Comparison of ENCODE assay signal across 12 cellular contexts in the genomic region with DNA sequence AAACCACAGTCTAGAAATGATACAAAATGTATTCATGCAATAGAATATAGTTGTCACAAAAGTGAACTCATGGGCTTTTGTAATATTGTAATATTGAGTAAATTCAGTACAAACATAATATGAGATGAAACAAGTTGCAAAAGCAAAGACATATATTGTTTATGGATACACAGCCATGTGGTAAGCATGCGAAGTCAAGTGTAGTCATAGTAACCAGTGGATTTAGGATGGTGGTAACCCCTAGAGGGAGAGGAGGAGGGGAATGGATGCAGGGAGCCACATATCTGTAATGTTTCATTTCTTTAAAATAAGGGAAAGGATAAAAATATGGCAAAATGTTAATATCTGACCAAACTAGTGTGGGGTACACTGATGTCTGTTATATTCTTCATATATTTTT. TPM values are rescaled to one million over a fixed set of nuclear protein-coding genes. Genes with fewer than 3 reads are reported as not detected.
DNase-seq lines count a peak whose midpoint lies in the region; ATAC-seq, FAIRE-seq and TF ChIP-seq lines count a peak whose summit lies in the region.
"Had no signal": no experiment of that assay in that cellular context is flagged by ENCODE, and none has a peak within 500 bp of the region (broad histone marks: within the 10 kb centered on the region; RNA-seq: fewer than 3 reads in every experiment).

No MANE protein-coding gene starts in this region.

- DNase-seq in AG10803 (ENCODE audit: low read depth) (peak; percentile 56), HCEC 1CT (peak; percentile 69), lower lobe of right lung (no peak), GM19239 (ENCODE audit: insufficient read length, low spot score) (no peak), HuH-7 (ENCODE audit: low spot score) (no peak), AG08396 (ENCODE audit: low spot score) (no peak)
- DNase-seq: amygdala, NCI-H187 treated with DMSO at 0.1 percent for 48 hours, T-helper 9 cell had no signal

- peaks cover 21% of the 10 kb centered on the region for H3K4me1 Mint-ChIP-seq in activated T-helper 17 cell treated with anti-CD3 and anti-CD28 coated beads, Interleukin-2, amount 50 U/mL, for 72 hours

- TF ChIP-seq CTCF in AG10803 (conservative IDR thresholded peaks at IDR 0.05; ENCODE audit: low read length) (no peak), lower lobe of right lung (IDR thresholded peaks at IDR 0.05) (no peak)

- H3K27ac Mint-ChIP-seq in activated T-helper 17 cell treated with anti-CD3 and anti-CD28 coated beads, Interleukin-2, amount 50 U/mL, for 72 hours = peak overlapping the region; percentile 93

- ATAC-seq in activated T-helper 17 cell treated with anti-CD3 and anti-CD28 coated beads, Interleukin-2, amount 50 U/mL, for 72 hours (replicated peaks) = peak; percentile 71
- ATAC-seq in lower lobe of right lung (peak in 1 of 2 donors; percentile 32), HG02981 (IDR thresholded peaks at IDR 0.05; ENCODE audit: unreplicated experiment) (no peak)

- H3K36me3 ChIP-seq in lower lobe of right lung = no peaks in the 10 kb centered on the region

- no peak for FAIRE-seq in GM19239 (lab: Jason Lieb, UNC)
- FAIRE-seq: G401.6 had no signal

- H3K27ac ChIP-seq in lower lobe of right lung = peak overlapping the region; percentile 54

- H3K4me3 Mint-ChIP-seq in activated T-helper 17 cell treated with anti-CD3 and anti-CD28 coated beads, Interleukin-2, amount 50 U/mL, for 72 hours = peak overlapping the region; percentile 73

- no peak overlapping the region for H3K4me3 ChIP-seq in AG10803 (ENCODE audit: low read length)
- H3K4me3 ChIP-seq in lower lobe of right lung = no peak overlapping the region

- intact Hi-C loops in lower lobe of right lung (cut with DNase I) = no loop called here

- peaks cover 34% of the 10 kb centered on the region for H3K4me1 ChIP-seq in lower lobe of right lung

- H3K27me3 Mint-ChIP-seq in activated T-helper 17 cell treated with anti-CD3 and anti-CD28 coated beads, Interleukin-2, amount 50 U/mL, for 72 hours = no peaks in the 10 kb centered on the region

- H3K9me3 Mint-ChIP-seq in activated T-helper 17 cell treated with anti-CD3 and anti-CD28 coated beads, Interleukin-2, amount 50 U/mL, for 72 hours = no peaks in the 10 kb centered on the region

- H3K27me3 ChIP-seq in lower lobe of right lung (ENCODE audit: low read depth) = no peaks in the 10 kb centered on the region

- no peaks in the 10 kb centered on the region for H3K9me3 ChIP-seq in lower lobe of right lung

- no peaks in the 10 kb centered on the region for H3K36me3 Mint-ChIP-seq in activated T-helper 17 cell treated with anti-CD3 and anti-CD28 coated beads, Interleukin-2, amount 50 U/mL, for 72 hours (ENCODE audit: low read depth)

RNA-seq across cellular contexts. Expression of a gene that starts 47.4 kb away (rescaled TPM):
- 1 to 10 TPM; 2.9 to 5.7 TPM for total RNA-seq in activated T-helper 17 cell treated with anti-CD3 and anti-CD28 coated beads, Interleukin-2, amount 50 U/mL, for 72 hours
- 10.8 TPM for total RNA-seq in lower lobe of right lung

Comparison
In these comparisons a context has a peak if more than half of its experiments do, and no peak if none do; other contexts are left out.
1. DNase-seq: peak in AG10803 (single experiment) and HCEC 1CT (single experiment); none in lower lobe of right lung (single experiment), GM19239 (single experiment), HuH-7 (single experiment) and AG08396 (single experiment).